Comparison of ENCODE assay signal across 10 cellular contexts in the genomic region with DNA sequence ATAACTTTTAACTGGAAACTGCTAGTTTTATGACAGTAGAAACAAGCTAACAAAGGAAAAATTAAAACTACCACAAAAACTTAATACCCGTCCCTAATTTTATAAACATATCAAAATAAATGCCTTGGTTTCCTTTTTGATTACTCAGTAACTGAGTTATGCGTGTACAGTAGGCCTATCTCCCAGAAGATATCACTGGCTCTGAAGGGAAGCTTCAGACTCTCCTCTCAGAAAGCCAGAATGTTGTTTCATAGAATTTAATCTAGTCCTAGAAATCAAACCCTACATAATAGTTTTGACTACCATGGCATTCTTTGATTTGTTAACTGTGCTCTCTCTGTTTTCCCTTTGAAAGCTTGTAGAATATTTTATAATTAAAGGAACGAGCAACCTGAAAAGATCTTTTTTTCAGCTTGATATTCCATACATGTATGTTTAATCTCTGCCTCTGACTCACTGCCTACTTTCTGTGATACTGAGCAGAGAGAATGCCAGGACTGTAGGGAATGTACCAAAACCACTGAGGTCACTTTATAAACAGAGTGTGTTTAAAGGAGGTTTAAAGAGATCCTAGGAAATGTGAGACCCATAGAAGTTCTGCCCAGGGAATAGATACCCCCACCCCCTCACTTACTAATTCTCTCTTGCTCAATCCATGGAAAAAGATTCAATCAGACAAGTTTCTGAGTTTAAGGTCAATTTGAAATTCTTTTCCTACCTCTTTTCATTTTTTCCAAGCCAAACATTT.
DNase-seq lines count a peak whose midpoint lies in the region; ATAC-seq and TF ChIP-seq lines count a peak whose summit lies in the region.
"Had no signal": no experiment of that assay in that cellular context is flagged by ENCODE, and none has a peak within 500 bp of the region (broad histone marks: within the 10 kb centered on the region; RNA-seq: fewer than 3 reads in every experiment).

No MANE protein-coding gene starts in this region.

- H3K4me2 ChIP-seq in trophoblast cell (ENCODE audit: low read length): no peak overlapping the region

- no peaks in the 10 kb centered on the region for H3K27me3 ChIP-seq in trophoblast cell (ENCODE audit: insufficient read depth, low read length)
- H3K27me3 ChIP-seq: gastrocnemius medialis had no signal

- peak; percentile 90 for DNase-seq in Daoy (ENCODE audit: low read depth)
- peak; percentile 82 for DNase-seq in SW480 (ENCODE audit: low spot score)
- DNase-seq in glomerular visceral epithelial cell (ENCODE audit: extremely low spot score): peak; percentile 91
- peak; percentile 33 to 86 for DNase-seq in trophoblast cell
- DNase-seq in activated CD4-positive, alpha-beta T cell treated with anti-CD3 and anti-CD28 coated beads, Interleukin-2, amount 10 ng/mL, durations not matched to agents 7 days and 5 days: no peak
- DNase-seq in NCI-H524 (lab: John Stamatoyannopoulos, UW): no peak
- DNase-seq in GM10248 (ENCODE audit: extremely low spot score): no peak
- DNase-seq: gastrocnemius medialis, WERI-Rb-1 had no signal

- H3K4me1 Mint-ChIP-seq in activated CD4-positive, alpha-beta T cell treated with anti-CD3 and anti-CD28 coated beads, Interleukin-2, amount 10 ng/mL, durations not matched to agents 7 days and 5 days: no peaks in the 10 kb centered on the region

- no peaks in the 10 kb centered on the region for H3K9me3 ChIP-seq in trophoblast cell (ENCODE audit: insufficient read depth, low read depth, low read length)
- H3K9me3 ChIP-seq: gastrocnemius medialis had no signal

- no CpG with 5 or more reads among the region's 3 CpGs for WGBS in trophoblast cell (ENCODE audit: extremely low coverage, insufficient coverage, insufficient read length)

- no peak overlapping the region for H2AK5ac ChIP-seq in trophoblast cell (ENCODE audit: low read length)

- H4K91ac ChIP-seq in trophoblast cell (ENCODE audit: low read depth, low read length): no peak overlapping the region

- H3K9me3 Mint-ChIP-seq in activated CD4-positive, alpha-beta T cell treated with anti-CD3 and anti-CD28 coated beads, Interleukin-2, amount 10 ng/mL, durations not matched to agents 7 days and 5 days: no peaks in the 10 kb centered on the region

- peaks cover 2 to 6% of the 10 kb centered on the region in 2 experiments for H3K4me1 ChIP-seq in trophoblast cell (ENCODE audit: control insufficient read depth in 1 of 2, insufficient read depth in 2 of 2, low read length in 2 of 2)

- H2BK12ac ChIP-seq in trophoblast cell (ENCODE audit: low read length): no peak overlapping the region

- peak overlapping the region; percentile 83 for H3K27ac ChIP-seq in trophoblast cell (ENCODE audit: low read depth, low read length)
- H3K27ac ChIP-seq: WERI-Rb-1 had no signal

- no peak overlapping the region for H2AFZ ChIP-seq in trophoblast cell (ENCODE audit: insufficient read depth, low read length, poor library complexity)

- POLR2A ChIA-PET in activated CD4-positive, alpha-beta T cell treated with anti-CD3 and anti-CD28 coated beads, Interleukin-2, amount 10 ng/mL, durations not matched to agents 7 days and 5 days (lab: Charles Lee): no interaction called here
- POLR2A ChIA-PET in GM10248 (lab: Yijun Ruan, JAX): no interaction called here

- H3K4ac ChIP-seq in trophoblast cell (ENCODE audit: low read depth, low read length): no peak overlapping the region

- no peak overlapping the region for H3K23ac ChIP-seq in trophoblast cell (ENCODE audit: low read length)

- no peaks in the 10 kb centered on the region for H3K36me3 Mint-ChIP-seq in activated CD4-positive, alpha-beta T cell treated with anti-CD3 and anti-CD28 coated beads, Interleukin-2, amount 10 ng/mL, durations not matched to agents 7 days and 5 days (ENCODE audit: low read depth)

- peaks cover 4% of the 10 kb centered on the region for H3K79me1 ChIP-seq in trophoblast cell (ENCODE audit: low read length)

- H3K18ac ChIP-seq in trophoblast cell (ENCODE audit: low read length): no peak overlapping the region

- no peak overlapping the region for H3K14ac ChIP-seq in trophoblast cell (ENCODE audit: low read length)

- H3K4me3 ChIP-seq in trophoblast cell (ENCODE audit: low read depth, low read length): no peak overlapping the region
- H3K4me3 ChIP-seq: gastrocnemius medialis had no signal

- H4K8ac ChIP-seq in trophoblast cell (ENCODE audit: low read depth, low read length): no peak overlapping the region

- no peak overlapping the region for H3K27ac Mint-ChIP-seq in activated CD4-positive, alpha-beta T cell treated with anti-CD3 and anti-CD28 coated beads, Interleukin-2, amount 10 ng/mL, durations not matched to agents 7 days and 5 days

- no peak overlapping the region for H2BK120ac ChIP-seq in trophoblast cell (ENCODE audit: insufficient read depth, low read length, poor library complexity)

- no peak for ATAC-seq in HG03342 (IDR thresholded peaks at IDR 0.05; ENCODE audit: unreplicated experiment)

- CTCF ChIA-PET in activated CD4-positive, alpha-beta T cell treated with anti-CD3 and anti-CD28 coated beads, Interleukin-2, amount 10 ng/mL, durations not matched to agents 7 days and 5 days (lab: Charles Lee): no interaction called here
- CTCF ChIA-PET in GM10248 (lab: Yijun Ruan, JAX): interaction anchor here (2.0 kb wide), 1 partner anchor 11 kb away, joined by 5 read pairs; no protein-coding TSS in a partner anchor

- H3K9ac ChIP-seq in trophoblast cell (ENCODE audit: low read length): no peak overlapping the region

- no peak overlapping the region for H2BK5ac ChIP-seq in trophoblast cell (ENCODE audit: low read depth, low read length, poor library complexity)

- no peaks in the 10 kb centered on the region for H3K36me3 ChIP-seq in trophoblast cell (ENCODE audit: control insufficient read depth in 1 of 2, insufficient read depth in 2 of 2, low read length in 2 of 2)
- H3K36me3 ChIP-seq: gastrocnemius medialis, WERI-Rb-1 had no signal

- no peaks in the 10 kb centered on the region for H3K27me3 Mint-ChIP-seq in activated CD4-positive, alpha-beta T cell treated with anti-CD3 and anti-CD28 coated beads, Interleukin-2, amount 10 ng/mL, durations not matched to agents 7 days and 5 days

- H3K79me2 ChIP-seq in trophoblast cell (ENCODE audit: control insufficient read depth, insufficient read depth, low read length, poor library complexity): no peaks in the 10 kb centered on the region

- no peak overlapping the region for H3K4me3 Mint-ChIP-seq in activated CD4-positive, alpha-beta T cell treated with anti-CD3 and anti-CD28 coated beads, Interleukin-2, amount 10 ng/mL, durations not matched to agents 7 days and 5 days

- H4K12ac ChIP-seq in trophoblast cell (ENCODE audit: low read depth, low read length): no peak overlapping the region

- TF ChIP-seq CTCF in GM10248 (IDR thresholded peaks at IDR 0.05; ENCODE audit: control extremely low read depth, extremely low read depth, low read depth, missing control alignments): no peak

Comparison
In these comparisons a context has a peak if more than half of its experiments do, and no peak if none do; other contexts are left out.
1. DNase-seq: peak in Daoy (single experiment), SW480 (single experiment), glomerular visceral epithelial cell (single experiment) and trophoblast cell (2 of 2); none in activated CD4-positive, alpha-beta T cell treated with anti-CD3 and anti-CD28 coated beads, Interleukin-2, amount 10 ng/mL, durations not matched to agents 7 days and 5 days (single experiment), NCI-H524 (0 of 2) and GM10248 (single experiment).